In genomic region chr17:51153210-51154072, GRCh38 we compare ENCODE assay signal across 8 cellular contexts. TPM values are rescaled to one million over a fixed set of nuclear protein-coding genes. Genes with fewer than 3 reads are reported as not detected.
DNase-seq lines count a peak whose midpoint lies in the region; ATAC-seq, FAIRE-seq and TF ChIP-seq lines count a peak whose summit lies in the region.

NME1 (plus strand) TSS chr17:51153559; CDS start chr17:51155655, 2,096 bp downstream.

- peak; percentile 76 to 96 (median 88) for TF ChIP-seq CTCF in keratinocyte (optimal IDR thresholded peaks at IDR 0.05 in 1 of 3, IDR thresholded peaks at IDR 0.05 in 1 of 3, conservative IDR thresholded peaks at IDR 0.05 in 1 of 3; ENCODE audit: extremely low read depth in 1 of 3, insufficient read depth in 2 of 3, low read length in 3 of 3)

- no peaks in the 10 kb centered on the region for H3K27me3 ChIP-seq in keratinocyte (ENCODE audit: control insufficient read depth, extremely low read depth, insufficient read depth, low read length)

- DNase-seq in AML-193 (lab: John Stamatoyannopoulos, UW) (peak; percentile 100), NCI-H345 treated with DMSO at 0.1 percent for 48 hours (lab: John Stamatoyannopoulos, UW; ENCODE audit: unreplicated experiment) (peak; percentile 95), cerebellar nuclear complex (lab: John Stamatoyannopoulos, UW) (peak; percentile 91 to 94), keratinocyte (ENCODE audit: low read depth, low spot score) (peak; percentile 95)
- peak; percentile 96 for DNase-seq in activated CD4-positive, CD25-positive, alpha-beta regulatory T cell treated with anti-CD3 and anti-CD28 coated beads, Interleukin-2, amount 50 U/mL, for 16 hours (ENCODE audit: low read depth, low spot score)
- peak; percentile 95 to 98 for DNase-seq in stimulated activated CD4-positive, alpha-beta T cell treated with anti-CD3 and anti-CD28 coated beads, Interleukin-15, amount 100 ng/mL, for 1 hour (ENCODE audit: low read depth in 1 of 2, low spot score in 1 of 2)

- H2AFZ ChIP-seq in keratinocyte (ENCODE audit: control insufficient read depth, low read length): peak within 1 kb of the TSS; percentile 94

- H3K9me3 ChIP-seq in keratinocyte (ENCODE audit: control insufficient read depth, low read depth, low read length): no peaks in the 10 kb centered on the region

- peaks cover 1 to 8% of the 10 kb centered on the region in 2 experiments for H3K36me3 ChIP-seq in keratinocyte (ENCODE audit: control insufficient read depth in 2 of 2, extremely low read depth in 1 of 2, insufficient read depth in 2 of 2, low read length in 2 of 2)

- peak; percentile 91 for ATAC-seq in GM19025 (IDR thresholded peaks at IDR 0.05; ENCODE audit: low read depth, unreplicated experiment)
- peak; percentile 93 for ATAC-seq in HG03342 (IDR thresholded peaks at IDR 0.05; ENCODE audit: unreplicated experiment)

- H4K20me1 ChIP-seq in keratinocyte (ENCODE audit: control insufficient read depth, extremely low read depth, insufficient read depth, low read length): no peaks in the 10 kb centered on the region

- peak within 1 kb of the TSS; percentile 98 for H3K4me2 ChIP-seq in keratinocyte (ENCODE audit: control insufficient read depth, extremely low read depth, insufficient read depth, low read depth, low read length)

- H3K9ac ChIP-seq in keratinocyte (ENCODE audit: control insufficient read depth, extremely low read depth, insufficient read depth, low read length): peak within 1 kb of the TSS; percentile 93

- peak within 1 kb of the TSS; percentile 94 for H3K27ac ChIP-seq in keratinocyte (ENCODE audit: control insufficient read depth, insufficient read depth, low read length)

- H3K79me2 ChIP-seq in keratinocyte (ENCODE audit: control insufficient read depth, insufficient read depth, low read length): peaks cover 50% of the 10 kb centered on the region

- H3K4me1 ChIP-seq in keratinocyte (ENCODE audit: control insufficient read depth, extremely low read depth, insufficient read depth, low read length): peaks cover 13% of the 10 kb centered on the region

- dilution Hi-C loops in keratinocyte (cut with MboI; ENCODE audit: extremely low pct_ligation_motif_present, low sequenced_read_pairs): no loop called here

- H3K4me3 ChIP-seq in keratinocyte (ENCODE audit: control insufficient read depth in 2 of 3, extremely low read depth in 1 of 3, insufficient read depth in 2 of 3, low read depth in 1 of 3, low read length in 3 of 3): peak within 1 kb of the TSS; percentile 78 to 98 (median 86)

- no peaks in the 10 kb centered on the region for H3K9me1 ChIP-seq in keratinocyte (ENCODE audit: control insufficient read depth, extremely low read depth, insufficient read depth, low read length)

- FAIRE-seq in keratinocyte (lab: Jason Lieb, UNC): peak; percentile 88

RNA-seq across cellular contexts. Expression of gene NME1, which starts in this region (rescaled TPM):
- 246 to 381 TPM (median 357 TPM) in 3 replicates for polyA plus RNA-seq in keratinocyte
- polyA plus RNA-seq in keratinocyte (2011; ENCODE audit: low read depth): 85.8 TPM
- 200 and 230 TPM in 2 replicates for polyA plus RNA-seq in keratinocyte (2011; cell fraction: cytosol; rRNA removed)
- polyA plus RNA-seq in keratinocyte (2011; cell fraction: nucleus; rRNA removed): 111 and 134 TPM in 2 replicates
- polyA plus RNA-seq in keratinocyte (2012; ENCODE audit: low replicate concordance): 103 and 242 TPM in 2 replicates
- polyA minus RNA-seq in keratinocyte: 34.3 to 123 TPM (median 60.3 TPM) in 3 replicates
- polyA minus RNA-seq in keratinocyte (2011; cell fraction: cytosol; rRNA and poly(A)+ RNA removed): 50.6 TPM
- 12.6 and 17.8 TPM in 2 replicates for polyA minus RNA-seq in keratinocyte (2011; cell fraction: nucleus; rRNA and poly(A)+ RNA removed)

Comparison
In these comparisons a context has a peak if more than half of its experiments do, and no peak if none do; other contexts are left out.
1. Peak in every context shown above with its lines: DNase-seq, ATAC-seq, H3K4me3 ChIP-seq and H3K27ac ChIP-seq.